1 cellular context compared by ENCODE assay signal in genomic region chr3:195164573-195165263, GRCh38.
TF ChIP-seq lines count a peak whose summit lies in the region.

No MANE protein-coding gene starts in this region.

TF ChIP-seq in K562, 482 proteins besides CTCF, POLR2A, EP300 and RAD21 (continued from another document and continues in another):
- TF ChIP-seq ARID3B (CRISPR knock-in tag; IDR thresholded peaks at IDR 0.05; ENCODE audit: borderline replicate concordance) (no peak), CUX1 (CRISPR knock-in tag; IDR thresholded peaks at IDR 0.05) (peak; percentile 73; the same call in 1 of the 2 replicates), POLR2G (IDR thresholded peaks at IDR 0.05; ENCODE audit: low read depth, low read length) (no peak), NR2C2 (CRISPR knock-in tag; IDR thresholded peaks at IDR 0.05) (0 out of 2 replicates have a peak, but pooled peaks have one; percentile 42), NR2C2 (tag; IDR thresholded peaks at IDR 0.05) (peak; percentile 76), ZNF395 (CRISPR knock-in tag; IDR thresholded peaks at IDR 0.05) (peak; percentile 83), ARID1B (IDR thresholded peaks at IDR 0.05) (peak; percentile 78), BRD9 (IDR thresholded peaks at IDR 0.05; ENCODE audit: low read depth, partially characterized antibody) (peak; percentile 24), HIVEP1 (CRISPR knock-in tag; IDR thresholded peaks at IDR 0.05) (peak; percentile 8; the same call in 1 of the 2 replicates), ELF2 (CRISPR knock-in tag; IDR thresholded peaks at IDR 0.05) (no peak), IRF2 (CRISPR knock-in tag; IDR thresholded peaks at IDR 0.05) (no peak), ZFPM2 (CRISPR knock-in tag; IDR thresholded peaks at IDR 0.05) (no peak), PHF8 (IDR thresholded peaks at IDR 0.05; ENCODE audit: borderline replicate concordance, low read length) (no peak; the same call in 1 of the 2 replicates), ZNF311 (CRISPR knock-in tag; IDR thresholded peaks at IDR 0.05) (peak; percentile 92), MEF2D (tag; conservative IDR thresholded peaks at IDR 0.05; ENCODE audit: low read depth) (peak; percentile 24; the same call in 1 of the 2 replicates), NCOR1 (IDR thresholded peaks at IDR 0.05) (peak; percentile 58), FUS (optimal IDR thresholded peaks at IDR 0.05; ENCODE audit: low read depth, low read length) (no peak), ZNF282 (CRISPR knock-in tag; IDR thresholded peaks at IDR 0.05) (no peak), SOX6 (IDR thresholded peaks at IDR 0.05) (peak; percentile 89), ZBTB17 (CRISPR knock-in tag; IDR thresholded peaks at IDR 0.05) (peak; percentile 70; the same call in 1 of the 2 replicates), ZNF197 (CRISPR knock-in tag; IDR thresholded peaks at IDR 0.05; ENCODE audit: low read depth) (peak; percentile 51; the same call in 1 of the 2 replicates), FOXA1 (IDR thresholded peaks at IDR 0.05; ENCODE audit: borderline replicate concordance) (peak; percentile 76; the same call in 1 of the 2 replicates), ID3 (CRISPR knock-in tag; IDR thresholded peaks at IDR 0.05) (no peak), ID3 (tag; IDR thresholded peaks at IDR 0.05) (peak; percentile 84; the same call in 1 of the 2 replicates), GABPA (tag; conservative IDR thresholded peaks at IDR 0.05; ENCODE audit: low read depth) (0 out of 2 replicates have a peak, but pooled peaks have one; percentile 27), YY1 (IDR thresholded peaks at IDR 0.05; ENCODE audit: borderline replicate concordance in 1 of 3, control insufficient read depth in 1 of 3, extremely low read depth in 1 of 3, insufficient read depth in 3 of 3, insufficient read length in 1 of 3, insufficient replicate concordance in 2 of 3, low read depth in 1 of 3, low read length in 2 of 3) (peak in 1 of 3 experiments; percentile 45), MCM7 (IDR thresholded peaks at IDR 0.05) (no peak), TBP (optimal IDR thresholded peaks at IDR 0.05; ENCODE audit: low read depth, low read length) (no peak), TCF15 (CRISPR knock-in tag; IDR thresholded peaks at IDR 0.05) (no peak), CTBP1 (IDR thresholded peaks at IDR 0.05; ENCODE audit: borderline replicate concordance) (peak; percentile 72), EP400 (IDR thresholded peaks at IDR 0.05) (peak; percentile 17; the same call in 1 of the 2 replicates), SLC30A9 (CRISPR knock-in tag; IDR thresholded peaks at IDR 0.05) (no peak), ZKSCAN1 (IDR thresholded peaks at IDR 0.05; ENCODE audit: low read depth, low read length) (no peak), FOXJ2 (tag; IDR thresholded peaks at IDR 0.05) (0 out of 2 replicates have a peak, but pooled peaks have one; percentile 28), XRCC4 (IDR thresholded peaks at IDR 0.05; ENCODE audit: extremely low read depth, insufficient read depth, insufficient read length) (no peak), SMARCA4 (IDR thresholded peaks at IDR 0.05) (peak; percentile 77), VEZF1 (CRISPR knock-in tag; IDR thresholded peaks at IDR 0.05) (peak; percentile 40; the same call in 1 of the 2 replicates), THAP12 (CRISPR knock-in tag; IDR thresholded peaks at IDR 0.05) (no peak), ATF6 (CRISPR knock-in tag; IDR thresholded peaks at IDR 0.05) (no peak), DMBX1 (CRISPR knock-in tag; IDR thresholded peaks at IDR 0.05; ENCODE audit: borderline replicate concordance) (peak; percentile 93; the same call in 1 of the 2 replicates), ZNF133 (CRISPR knock-in tag; IDR thresholded peaks at IDR 0.05) (no peak), CEBPB (tag; IDR thresholded peaks at IDR 0.05) (peak; percentile 43; the same call in 1 of the 2 replicates), MAFG (tag; conservative IDR thresholded peaks at IDR 0.05) (peak; percentile 80), E2F6 (IDR thresholded peaks at IDR 0.05; ENCODE audit: borderline replicate concordance in 1 of 2, extremely low read depth in 1 of 2, insufficient read depth in 1 of 2, insufficient read length in 1 of 2, low read depth in 1 of 2, low read length in 1 of 2, poor library complexity in 1 of 2, severe bottlenecking in 1 of 2) (no peak), ZNF134 (CRISPR knock-in tag; conservative IDR thresholded peaks at IDR 0.05) (peak; percentile 54; the same call in 1 of the 2 replicates), ZNF561 (CRISPR knock-in tag; conservative IDR thresholded peaks at IDR 0.05) (0 out of 2 replicates have a peak, but pooled peaks have one; percentile 19), NUFIP1 (IDR thresholded peaks at IDR 0.05; ENCODE audit: partially characterized antibody) (peak; percentile 11), CREB3 (tag; conservative IDR thresholded peaks at IDR 0.05; ENCODE audit: low read depth) (peak; percentile 87), SP2 (IDR thresholded peaks at IDR 0.05; ENCODE audit: extremely low read depth, low read depth, low read length, poor library complexity, severe bottlenecking) (no peak), PYGO2 (tag; IDR thresholded peaks at IDR 0.05) (no peak), RNF2 (IDR thresholded peaks at IDR 0.05) (no peak; the same call in 1 of the 2 replicates), NFE2 (IDR thresholded peaks at IDR 0.05; ENCODE audit: low read depth) (peak; percentile 83), HSF4 (CRISPR knock-in tag; IDR thresholded peaks at IDR 0.05; ENCODE audit: borderline replicate concordance) (peak; percentile 79; the same call in 1 of the 2 replicates)
